In genomic region chr12:16075887-16076286, GRCh38 we compare ENCODE assay signal across 3 cellular contexts.
"Had no signal": no experiment of that assay in that cellular context is flagged by ENCODE, and none has a peak within 500 bp of the region (broad histone marks: within the 10 kb centered on the region; RNA-seq: fewer than 3 reads in every experiment).

No MANE protein-coding gene starts in this region.

- H3K9ac ChIP-seq: KMS-11 had no signal

- H3K4me2 ChIP-seq: KMS-11 had no signal

- H3K4me3 ChIP-seq: K562 had no signal

- H3K27ac ChIP-seq: HL-60, KMS-11 had no signal
